Comparison of ENCODE assay signal across 1 cellular context in the genomic region with DNA sequence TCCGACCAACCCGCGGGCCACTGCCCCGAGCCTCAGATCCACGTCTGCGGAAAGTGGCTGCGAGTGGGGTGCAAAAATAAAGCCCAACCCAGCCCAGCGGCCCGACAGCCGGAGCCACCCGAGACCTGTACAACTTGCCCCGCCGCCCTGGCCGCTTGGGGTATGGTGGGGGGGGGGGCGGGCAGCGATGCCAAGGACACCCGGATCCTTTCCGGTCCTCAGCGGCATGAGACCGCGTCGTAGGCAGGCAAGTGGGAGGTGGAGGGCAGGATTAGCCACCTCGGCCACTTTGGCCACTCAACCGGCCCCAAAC.
TF ChIP-seq lines count a peak whose summit lies in the region.

No MANE protein-coding gene starts in this region.

TF ChIP-seq in H1, 55 proteins besides CTCF, POLR2A, EP300 and RAD21 (continued from another document):
- no peak for TF ChIP-seq RBBP5 (IDR thresholded peaks at IDR 0.05; ENCODE audit: borderline replicate concordance, low read depth, low read length)
- no peak for TF ChIP-seq POU5F1 (IDR thresholded peaks at IDR 0.05; ENCODE audit: low read depth, low read length)
- no peak for TF ChIP-seq TCF12 (IDR thresholded peaks at IDR 0.05; ENCODE audit: low read depth, low read length)
- TF ChIP-seq EGR1 (IDR thresholded peaks at IDR 0.05; ENCODE audit: borderline replicate concordance, low read depth, low read length): no peak
- TF ChIP-seq HDAC2 (IDR thresholded peaks at IDR 0.05; ENCODE audit: borderline replicate concordance in 1 of 2, low read depth in 2 of 2, low read length in 2 of 2): no peak
- TF ChIP-seq, protein P1, sequence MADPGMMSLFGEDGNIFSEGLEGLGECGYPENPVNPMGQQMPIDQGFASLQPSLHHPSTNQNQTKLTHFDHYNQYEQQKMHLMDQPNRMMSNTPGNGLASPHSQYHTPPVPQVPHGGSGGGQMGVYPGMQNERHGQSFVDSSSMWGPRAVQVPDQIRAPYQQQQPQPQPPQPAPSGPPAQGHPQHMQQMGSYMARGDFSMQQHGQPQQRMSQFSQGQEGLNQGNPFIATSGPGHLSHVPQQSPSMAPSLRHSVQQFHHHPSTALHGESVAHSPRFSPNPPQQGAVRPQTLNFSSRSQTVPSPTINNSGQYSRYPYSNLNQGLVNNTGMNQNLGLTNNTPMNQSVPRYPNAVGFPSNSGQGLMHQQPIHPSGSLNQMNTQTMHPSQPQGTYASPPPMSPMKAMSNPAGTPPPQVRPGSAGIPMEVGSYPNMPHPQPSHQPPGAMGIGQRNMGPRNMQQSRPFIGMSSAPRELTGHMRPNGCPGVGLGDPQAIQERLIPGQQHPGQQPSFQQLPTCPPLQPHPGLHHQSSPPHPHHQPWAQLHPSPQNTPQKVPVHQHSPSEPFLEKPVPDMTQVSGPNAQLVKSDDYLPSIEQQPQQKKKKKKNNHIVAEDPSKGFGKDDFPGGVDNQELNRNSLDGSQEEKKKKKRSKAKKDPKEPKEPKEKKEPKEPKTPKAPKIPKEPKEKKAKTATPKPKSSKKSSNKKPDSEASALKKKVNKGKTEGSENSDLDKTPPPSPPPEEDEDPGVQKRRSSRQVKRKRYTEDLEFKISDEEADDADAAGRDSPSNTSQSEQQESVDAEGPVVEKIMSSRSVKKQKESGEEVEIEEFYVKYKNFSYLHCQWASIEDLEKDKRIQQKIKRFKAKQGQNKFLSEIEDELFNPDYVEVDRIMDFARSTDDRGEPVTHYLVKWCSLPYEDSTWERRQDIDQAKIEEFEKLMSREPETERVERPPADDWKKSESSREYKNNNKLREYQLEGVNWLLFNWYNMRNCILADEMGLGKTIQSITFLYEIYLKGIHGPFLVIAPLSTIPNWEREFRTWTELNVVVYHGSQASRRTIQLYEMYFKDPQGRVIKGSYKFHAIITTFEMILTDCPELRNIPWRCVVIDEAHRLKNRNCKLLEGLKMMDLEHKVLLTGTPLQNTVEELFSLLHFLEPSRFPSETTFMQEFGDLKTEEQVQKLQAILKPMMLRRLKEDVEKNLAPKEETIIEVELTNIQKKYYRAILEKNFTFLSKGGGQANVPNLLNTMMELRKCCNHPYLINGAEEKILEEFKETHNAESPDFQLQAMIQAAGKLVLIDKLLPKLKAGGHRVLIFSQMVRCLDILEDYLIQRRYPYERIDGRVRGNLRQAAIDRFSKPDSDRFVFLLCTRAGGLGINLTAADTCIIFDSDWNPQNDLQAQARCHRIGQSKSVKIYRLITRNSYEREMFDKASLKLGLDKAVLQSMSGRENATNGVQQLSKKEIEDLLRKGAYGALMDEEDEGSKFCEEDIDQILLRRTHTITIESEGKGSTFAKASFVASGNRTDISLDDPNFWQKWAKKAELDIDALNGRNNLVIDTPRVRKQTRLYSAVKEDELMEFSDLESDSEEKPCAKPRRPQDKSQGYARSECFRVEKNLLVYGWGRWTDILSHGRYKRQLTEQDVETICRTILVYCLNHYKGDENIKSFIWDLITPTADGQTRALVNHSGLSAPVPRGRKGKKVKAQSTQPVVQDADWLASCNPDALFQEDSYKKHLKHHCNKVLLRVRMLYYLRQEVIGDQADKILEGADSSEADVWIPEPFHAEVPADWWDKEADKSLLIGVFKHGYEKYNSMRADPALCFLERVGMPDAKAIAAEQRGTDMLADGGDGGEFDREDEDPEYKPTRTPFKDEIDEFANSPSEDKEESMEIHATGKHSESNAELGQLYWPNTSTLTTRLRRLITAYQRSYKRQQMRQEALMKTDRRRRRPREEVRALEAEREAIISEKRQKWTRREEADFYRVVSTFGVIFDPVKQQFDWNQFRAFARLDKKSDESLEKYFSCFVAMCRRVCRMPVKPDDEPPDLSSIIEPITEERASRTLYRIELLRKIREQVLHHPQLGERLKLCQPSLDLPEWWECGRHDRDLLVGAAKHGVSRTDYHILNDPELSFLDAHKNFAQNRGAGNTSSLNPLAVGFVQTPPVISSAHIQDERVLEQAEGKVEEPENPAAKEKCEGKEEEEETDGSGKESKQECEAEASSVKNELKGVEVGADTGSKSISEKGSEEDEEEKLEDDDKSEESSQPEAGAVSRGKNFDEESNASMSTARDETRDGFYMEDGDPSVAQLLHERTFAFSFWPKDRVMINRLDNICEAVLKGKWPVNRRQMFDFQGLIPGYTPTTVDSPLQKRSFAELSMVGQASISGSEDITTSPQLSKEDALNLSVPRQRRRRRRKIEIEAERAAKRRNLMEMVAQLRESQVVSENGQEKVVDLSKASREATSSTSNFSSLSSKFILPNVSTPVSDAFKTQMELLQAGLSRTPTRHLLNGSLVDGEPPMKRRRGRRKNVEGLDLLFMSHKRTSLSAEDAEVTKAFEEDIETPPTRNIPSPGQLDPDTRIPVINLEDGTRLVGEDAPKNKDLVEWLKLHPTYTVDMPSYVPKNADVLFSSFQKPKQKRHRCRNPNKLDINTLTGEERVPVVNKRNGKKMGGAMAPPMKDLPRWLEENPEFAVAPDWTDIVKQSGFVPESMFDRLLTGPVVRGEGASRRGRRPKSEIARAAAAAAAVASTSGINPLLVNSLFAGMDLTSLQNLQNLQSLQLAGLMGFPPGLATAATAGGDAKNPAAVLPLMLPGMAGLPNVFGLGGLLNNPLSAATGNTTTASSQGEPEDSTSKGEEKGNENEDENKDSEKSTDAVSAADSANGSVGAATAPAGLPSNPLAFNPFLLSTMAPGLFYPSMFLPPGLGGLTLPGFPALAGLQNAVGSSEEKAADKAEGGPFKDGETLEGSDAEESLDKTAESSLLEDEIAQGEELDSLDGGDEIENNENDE (IDR thresholded peaks at IDR 0.05; ENCODE audit: insufficient replicate concordance, low read length): no peak
- no peak for TF ChIP-seq ZNF274 (IDR thresholded peaks at IDR 0.05; ENCODE audit: borderline replicate concordance, extremely low read depth, low read length)
- no peak for TF ChIP-seq TAF1 (IDR thresholded peaks at IDR 0.05; ENCODE audit: low read depth, low read length)
